ENCODE assay signal across 1 cellular context in the genomic region with DNA sequence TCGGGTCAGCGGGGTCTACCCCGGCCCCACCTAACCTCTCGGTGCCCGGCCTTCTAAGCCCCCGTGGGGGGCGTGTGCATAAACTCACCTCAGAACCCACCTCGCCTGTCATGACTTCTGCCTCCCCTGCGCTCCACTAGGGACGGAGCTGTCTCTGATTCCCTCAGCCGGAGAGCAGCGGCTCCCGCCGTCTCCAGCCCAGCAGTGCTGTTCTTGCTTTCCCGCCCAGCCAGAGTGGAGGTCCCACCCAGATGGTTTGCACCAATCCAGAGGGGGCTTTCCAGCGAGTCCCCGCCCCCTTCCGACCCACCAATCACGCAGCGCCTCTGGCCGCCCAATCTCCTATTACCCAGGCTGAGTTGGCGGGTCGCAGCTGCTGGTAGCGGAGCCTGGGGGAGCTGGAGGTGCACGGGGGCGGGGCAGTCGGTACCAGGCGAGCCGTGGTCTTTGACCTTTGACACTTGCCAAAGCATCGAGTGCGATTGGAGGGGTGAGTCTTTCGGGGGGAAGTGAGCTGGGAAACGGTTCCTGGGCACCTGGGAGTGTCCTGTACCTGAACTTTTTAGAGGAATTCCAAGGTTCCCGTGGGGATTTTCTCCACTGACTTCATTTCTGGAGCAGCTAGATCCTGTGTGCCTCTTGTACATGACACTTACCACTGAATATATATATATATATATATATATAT.
TF ChIP-seq lines count a peak whose summit lies in the region.

A gene (minus strand): TSS at position 220 of the 688 bp plus-strand sequence. CDS start 108 bp downstream, at position 112.

TF ChIP-seq in HepG2, 621 proteins besides CTCF, POLR2A, EP300 and RAD21 (continued from another document and continues in another):
- TF ChIP-seq, protein P1, sequence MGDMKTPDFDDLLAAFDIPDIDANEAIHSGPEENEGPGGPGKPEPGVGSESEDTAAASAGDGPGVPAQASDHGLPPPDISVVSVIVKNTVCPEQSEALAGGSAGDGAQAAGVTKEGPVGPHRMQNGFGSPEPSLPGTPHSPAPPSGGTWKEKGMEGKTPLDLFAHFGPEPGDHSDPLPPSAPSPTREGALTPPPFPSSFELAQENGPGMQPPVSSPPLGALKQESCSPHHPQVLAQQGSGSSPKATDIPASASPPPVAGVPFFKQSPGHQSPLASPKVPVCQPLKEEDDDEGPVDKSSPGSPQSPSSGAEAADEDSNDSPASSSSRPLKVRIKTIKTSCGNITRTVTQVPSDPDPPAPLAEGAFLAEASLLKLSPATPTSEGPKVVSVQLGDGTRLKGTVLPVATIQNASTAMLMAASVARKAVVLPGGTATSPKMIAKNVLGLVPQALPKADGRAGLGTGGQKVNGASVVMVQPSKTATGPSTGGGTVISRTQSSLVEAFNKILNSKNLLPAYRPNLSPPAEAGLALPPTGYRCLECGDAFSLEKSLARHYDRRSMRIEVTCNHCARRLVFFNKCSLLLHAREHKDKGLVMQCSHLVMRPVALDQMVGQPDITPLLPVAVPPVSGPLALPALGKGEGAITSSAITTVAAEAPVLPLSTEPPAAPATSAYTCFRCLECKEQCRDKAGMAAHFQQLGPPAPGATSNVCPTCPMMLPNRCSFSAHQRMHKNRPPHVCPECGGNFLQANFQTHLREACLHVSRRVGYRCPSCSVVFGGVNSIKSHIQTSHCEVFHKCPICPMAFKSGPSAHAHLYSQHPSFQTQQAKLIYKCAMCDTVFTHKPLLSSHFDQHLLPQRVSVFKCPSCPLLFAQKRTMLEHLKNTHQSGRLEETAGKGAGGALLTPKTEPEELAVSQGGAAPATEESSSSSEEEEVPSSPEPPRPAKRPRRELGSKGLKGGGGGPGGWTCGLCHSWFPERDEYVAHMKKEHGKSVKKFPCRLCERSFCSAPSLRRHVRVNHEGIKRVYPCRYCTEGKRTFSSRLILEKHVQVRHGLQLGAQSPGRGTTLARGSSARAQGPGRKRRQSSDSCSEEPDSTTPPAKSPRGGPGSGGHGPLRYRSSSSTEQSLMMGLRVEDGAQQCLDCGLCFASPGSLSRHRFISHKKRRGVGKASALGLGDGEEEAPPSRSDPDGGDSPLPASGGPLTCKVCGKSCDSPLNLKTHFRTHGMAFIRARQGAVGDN (CRISPR knock-in tag; IDR thresholded peaks at IDR 0.05), result peak; percentile 85
- TF ChIP-seq RFX5 (IDR thresholded peaks at IDR 0.05; ENCODE audit: low read depth, low read length) (no peak), ZNF780A (CRISPR knock-in tag; IDR thresholded peaks at IDR 0.05) (0 out of 2 replicates have a peak, but pooled peaks have one; percentile 52), KMT2B (CRISPR knock-in tag; IDR thresholded peaks at IDR 0.05) (peak; percentile 25), ZNF333 (CRISPR knock-in tag; IDR thresholded peaks at IDR 0.05; ENCODE audit: borderline replicate concordance) (no peak), PHF20 (CRISPR knock-in tag; IDR thresholded peaks at IDR 0.05) (peak; percentile 60), FOXC1 (CRISPR knock-in tag; IDR thresholded peaks at IDR 0.05; ENCODE audit: borderline replicate concordance) (no peak), ZNF180 (CRISPR knock-in tag; IDR thresholded peaks at IDR 0.05; ENCODE audit: borderline replicate concordance, low read depth) (no peak), SP1 (IDR thresholded peaks at IDR 0.05) (no peak), SP1 (CRISPR knock-in tag; IDR thresholded peaks at IDR 0.05) (peak; percentile 91), ONECUT2 (CRISPR knock-in tag; IDR thresholded peaks at IDR 0.05) (no peak), ZNF230 (CRISPR knock-in tag; IDR thresholded peaks at IDR 0.05) (0 out of 2 replicates have a peak, but pooled peaks have one; percentile 43), ZNF619 (CRISPR knock-in tag; IDR thresholded peaks at IDR 0.05) (no peak), THYN1 (CRISPR knock-in tag; IDR thresholded peaks at IDR 0.05; ENCODE audit: borderline replicate concordance, low read depth) (0 out of 2 replicates have a peak, but pooled peaks have one; percentile 63), ERF (CRISPR knock-in tag; IDR thresholded peaks at IDR 0.05) (peak; percentile 50; the same call in 1 of the 2 replicates), ZNF616 (CRISPR knock-in tag; IDR thresholded peaks at IDR 0.05; ENCODE audit: low read depth) (no peak), SIN3B (IDR thresholded peaks at IDR 0.05; ENCODE audit: low read length) (peak; percentile 78; the same call in 1 of the 2 replicates), KAT2B (IDR thresholded peaks at IDR 0.05; ENCODE audit: borderline replicate concordance, low read depth, low read length) (no peak), HCFC1 (IDR thresholded peaks at IDR 0.05; ENCODE audit: low read depth, low read length) (no peak), ZNF3 (CRISPR knock-in tag; IDR thresholded peaks at IDR 0.05) (no peak), ZNF501 (CRISPR knock-in tag; IDR thresholded peaks at IDR 0.05) (no peak), EZH2 (conservative IDR thresholded peaks at IDR 0.05; ENCODE audit: low read depth, low read length) (no peak), ZNF20 (CRISPR knock-in tag; IDR thresholded peaks at IDR 0.05) (no peak), ZNF572 (CRISPR knock-in tag; IDR thresholded peaks at IDR 0.05) (no peak), ELF3 (CRISPR knock-in tag; IDR thresholded peaks at IDR 0.05) (no peak), ZNF546 (CRISPR knock-in tag; conservative IDR thresholded peaks at IDR 0.05) (no peak), ZNF264 (CRISPR knock-in tag; IDR thresholded peaks at IDR 0.05) (no peak), ZNF569 (CRISPR knock-in tag; IDR thresholded peaks at IDR 0.05; ENCODE audit: borderline replicate concordance) (no peak), MTF1 (CRISPR knock-in tag; IDR thresholded peaks at IDR 0.05) (no peak), CHD2 (IDR thresholded peaks at IDR 0.05; ENCODE audit: low read depth, low read length) (no peak), SMYD3 (CRISPR knock-in tag; IDR thresholded peaks at IDR 0.05) (no peak), RBAK (CRISPR knock-in tag; IDR thresholded peaks at IDR 0.05) (no peak), ZNF224 (CRISPR knock-in tag; IDR thresholded peaks at IDR 0.05) (no peak), ZIK1 (CRISPR knock-in tag; IDR thresholded peaks at IDR 0.05; ENCODE audit: borderline replicate concordance, low read depth) (no peak), CCDC6 (CRISPR knock-in tag; IDR thresholded peaks at IDR 0.05) (peak; percentile 57; the same call in 1 of the 2 replicates), AKAP8 (CRISPR knock-in tag; IDR thresholded peaks at IDR 0.05) (no peak), ZFY (CRISPR knock-in tag; IDR thresholded peaks at IDR 0.05) (no peak)
- TF ChIP-seq, protein P2, sequence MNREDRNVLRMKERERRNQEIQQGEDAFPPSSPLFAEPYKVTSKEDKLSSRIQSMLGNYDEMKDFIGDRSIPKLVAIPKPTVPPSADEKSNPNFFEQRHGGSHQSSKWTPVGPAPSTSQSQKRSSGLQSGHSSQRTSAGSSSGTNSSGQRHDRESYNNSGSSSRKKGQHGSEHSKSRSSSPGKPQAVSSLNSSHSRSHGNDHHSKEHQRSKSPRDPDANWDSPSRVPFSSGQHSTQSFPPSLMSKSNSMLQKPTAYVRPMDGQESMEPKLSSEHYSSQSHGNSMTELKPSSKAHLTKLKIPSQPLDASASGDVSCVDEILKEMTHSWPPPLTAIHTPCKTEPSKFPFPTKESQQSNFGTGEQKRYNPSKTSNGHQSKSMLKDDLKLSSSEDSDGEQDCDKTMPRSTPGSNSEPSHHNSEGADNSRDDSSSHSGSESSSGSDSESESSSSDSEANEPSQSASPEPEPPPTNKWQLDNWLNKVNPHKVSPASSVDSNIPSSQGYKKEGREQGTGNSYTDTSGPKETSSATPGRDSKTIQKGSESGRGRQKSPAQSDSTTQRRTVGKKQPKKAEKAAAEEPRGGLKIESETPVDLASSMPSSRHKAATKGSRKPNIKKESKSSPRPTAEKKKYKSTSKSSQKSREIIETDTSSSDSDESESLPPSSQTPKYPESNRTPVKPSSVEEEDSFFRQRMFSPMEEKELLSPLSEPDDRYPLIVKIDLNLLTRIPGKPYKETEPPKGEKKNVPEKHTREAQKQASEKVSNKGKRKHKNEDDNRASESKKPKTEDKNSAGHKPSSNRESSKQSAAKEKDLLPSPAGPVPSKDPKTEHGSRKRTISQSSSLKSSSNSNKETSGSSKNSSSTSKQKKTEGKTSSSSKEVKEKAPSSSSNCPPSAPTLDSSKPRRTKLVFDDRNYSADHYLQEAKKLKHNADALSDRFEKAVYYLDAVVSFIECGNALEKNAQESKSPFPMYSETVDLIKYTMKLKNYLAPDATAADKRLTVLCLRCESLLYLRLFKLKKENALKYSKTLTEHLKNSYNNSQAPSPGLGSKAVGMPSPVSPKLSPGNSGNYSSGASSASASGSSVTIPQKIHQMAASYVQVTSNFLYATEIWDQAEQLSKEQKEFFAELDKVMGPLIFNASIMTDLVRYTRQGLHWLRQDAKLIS (CRISPR knock-in tag; IDR thresholded peaks at IDR 0.05), result no peak
- TF ChIP-seq, protein P3, sequence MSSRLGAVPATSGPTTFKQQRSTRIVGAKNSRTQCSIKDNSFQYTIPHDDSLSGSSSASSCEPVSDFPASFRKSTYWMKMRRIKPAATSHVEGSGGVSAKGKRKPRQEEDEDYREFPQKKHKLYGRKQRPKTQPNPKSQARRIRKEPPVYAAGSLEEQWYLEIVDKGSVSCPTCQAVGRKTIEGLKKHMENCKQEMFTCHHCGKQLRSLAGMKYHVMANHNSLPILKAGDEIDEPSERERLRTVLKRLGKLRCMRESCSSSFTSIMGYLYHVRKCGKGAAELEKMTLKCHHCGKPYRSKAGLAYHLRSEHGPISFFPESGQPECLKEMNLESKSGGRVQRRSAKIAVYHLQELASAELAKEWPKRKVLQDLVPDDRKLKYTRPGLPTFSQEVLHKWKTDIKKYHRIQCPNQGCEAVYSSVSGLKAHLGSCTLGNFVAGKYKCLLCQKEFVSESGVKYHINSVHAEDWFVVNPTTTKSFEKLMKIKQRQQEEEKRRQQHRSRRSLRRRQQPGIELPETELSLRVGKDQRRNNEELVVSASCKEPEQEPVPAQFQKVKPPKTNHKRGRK (CRISPR knock-in tag; IDR thresholded peaks at IDR 0.05), result no peak
- TF ChIP-seq, protein P4, sequence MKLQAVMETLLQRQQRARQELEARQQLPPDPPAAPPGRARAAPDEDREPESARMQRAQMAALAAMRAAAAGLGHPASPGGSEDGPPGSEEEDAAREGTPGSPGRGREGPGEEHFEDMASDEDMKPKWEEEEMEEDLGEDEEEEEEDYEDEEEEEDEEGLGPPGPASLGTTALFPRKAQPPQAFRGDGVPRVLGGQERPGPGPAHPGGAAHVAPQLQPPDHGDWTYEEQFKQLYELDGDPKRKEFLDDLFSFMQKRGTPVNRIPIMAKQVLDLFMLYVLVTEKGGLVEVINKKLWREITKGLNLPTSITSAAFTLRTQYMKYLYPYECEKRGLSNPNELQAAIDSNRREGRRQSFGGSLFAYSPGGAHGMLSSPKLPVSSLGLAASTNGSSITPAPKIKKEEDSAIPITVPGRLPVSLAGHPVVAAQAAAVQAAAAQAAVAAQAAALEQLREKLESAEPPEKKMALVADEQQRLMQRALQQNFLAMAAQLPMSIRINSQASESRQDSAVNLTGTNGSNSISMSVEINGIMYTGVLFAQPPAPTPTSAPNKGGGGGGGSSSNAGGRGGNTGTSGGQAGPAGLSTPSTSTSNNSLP (IDR thresholded peaks at IDR 0.05; ENCODE audit: low read depth, low read length), result no peak
- TF ChIP-seq, protein P5, sequence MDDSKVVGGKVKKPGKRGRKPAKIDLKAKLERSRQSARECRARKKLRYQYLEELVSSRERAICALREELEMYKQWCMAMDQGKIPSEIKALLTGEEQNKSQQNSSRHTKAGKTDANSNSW (CRISPR knock-in tag; IDR thresholded peaks at IDR 0.05; ENCODE audit: borderline replicate concordance), result no peak
- TF ChIP-seq, protein P6, sequence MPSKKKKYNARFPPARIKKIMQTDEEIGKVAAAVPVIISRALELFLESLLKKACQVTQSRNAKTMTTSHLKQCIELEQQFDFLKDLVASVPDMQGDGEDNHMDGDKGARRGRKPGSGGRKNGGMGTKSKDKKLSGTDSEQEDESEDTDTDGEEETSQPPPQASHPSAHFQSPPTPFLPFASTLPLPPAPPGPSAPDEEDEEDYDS (CRISPR knock-in tag; IDR thresholded peaks at IDR 0.05), result peak; percentile 65; the same call in 1 of the 2 replicates
- TF ChIP-seq, protein P7, sequence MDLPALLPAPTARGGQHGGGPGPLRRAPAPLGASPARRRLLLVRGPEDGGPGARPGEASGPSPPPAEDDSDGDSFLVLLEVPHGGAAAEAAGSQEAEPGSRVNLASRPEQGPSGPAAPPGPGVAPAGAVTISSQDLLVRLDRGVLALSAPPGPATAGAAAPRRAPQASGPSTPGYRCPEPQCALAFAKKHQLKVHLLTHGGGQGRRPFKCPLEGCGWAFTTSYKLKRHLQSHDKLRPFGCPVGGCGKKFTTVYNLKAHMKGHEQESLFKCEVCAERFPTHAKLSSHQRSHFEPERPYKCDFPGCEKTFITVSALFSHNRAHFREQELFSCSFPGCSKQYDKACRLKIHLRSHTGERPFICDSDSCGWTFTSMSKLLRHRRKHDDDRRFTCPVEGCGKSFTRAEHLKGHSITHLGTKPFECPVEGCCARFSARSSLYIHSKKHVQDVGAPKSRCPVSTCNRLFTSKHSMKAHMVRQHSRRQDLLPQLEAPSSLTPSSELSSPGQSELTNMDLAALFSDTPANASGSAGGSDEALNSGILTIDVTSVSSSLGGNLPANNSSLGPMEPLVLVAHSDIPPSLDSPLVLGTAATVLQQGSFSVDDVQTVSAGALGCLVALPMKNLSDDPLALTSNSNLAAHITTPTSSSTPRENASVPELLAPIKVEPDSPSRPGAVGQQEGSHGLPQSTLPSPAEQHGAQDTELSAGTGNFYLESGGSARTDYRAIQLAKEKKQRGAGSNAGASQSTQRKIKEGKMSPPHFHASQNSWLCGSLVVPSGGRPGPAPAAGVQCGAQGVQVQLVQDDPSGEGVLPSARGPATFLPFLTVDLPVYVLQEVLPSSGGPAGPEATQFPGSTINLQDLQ (CRISPR knock-in tag; IDR thresholded peaks at IDR 0.05), result 0 out of 2 replicates have a peak, but pooled peaks have one; percentile 19
- TF ChIP-seq, protein P8, sequence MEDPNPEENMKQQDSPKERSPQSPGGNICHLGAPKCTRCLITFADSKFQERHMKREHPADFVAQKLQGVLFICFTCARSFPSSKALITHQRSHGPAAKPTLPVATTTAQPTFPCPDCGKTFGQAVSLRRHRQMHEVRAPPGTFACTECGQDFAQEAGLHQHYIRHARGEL (CRISPR knock-in tag; IDR thresholded peaks at IDR 0.05), result no peak
- TF ChIP-seq, protein P9, sequence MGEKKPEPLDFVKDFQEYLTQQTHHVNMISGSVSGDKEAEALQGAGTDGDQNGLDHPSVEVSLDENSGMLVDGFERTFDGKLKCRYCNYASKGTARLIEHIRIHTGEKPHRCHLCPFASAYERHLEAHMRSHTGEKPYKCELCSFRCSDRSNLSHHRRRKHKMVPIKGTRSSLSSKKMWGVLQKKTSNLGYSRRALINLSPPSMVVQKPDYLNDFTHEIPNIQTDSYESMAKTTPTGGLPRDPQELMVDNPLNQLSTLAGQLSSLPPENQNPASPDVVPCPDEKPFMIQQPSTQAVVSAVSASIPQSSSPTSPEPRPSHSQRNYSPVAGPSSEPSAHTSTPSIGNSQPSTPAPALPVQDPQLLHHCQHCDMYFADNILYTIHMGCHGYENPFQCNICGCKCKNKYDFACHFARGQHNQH (CRISPR knock-in tag; IDR thresholded peaks at IDR 0.05), result no peak
